13 cellular contexts compared by ENCODE assay signal in genomic region chr6:32462609-32463008, GRCh38. TPM values are rescaled to one million over a fixed set of nuclear protein-coding genes. Genes with fewer than 3 reads are reported as not detected.
DNase-seq lines count a peak whose midpoint lies in the region; ATAC-seq and TF ChIP-seq lines count a peak whose summit lies in the region.
"Had no signal": no experiment of that assay in that cellular context is flagged by ENCODE, and none has a peak within 500 bp of the region (broad histone marks: within the 10 kb centered on the region; RNA-seq: fewer than 3 reads in every experiment).

No MANE protein-coding gene starts in this region.

- H3K4me1 Mint-ChIP-seq in T-cell, result peaks cover 2 to 12% (median 10%) of the 10 kb centered on the region in 3 donors
- H3K4me1 Mint-ChIP-seq: brain had no signal

- no peaks in the 10 kb centered on the region for H3K36me3 ChIP-seq in left lung
- H3K36me3 ChIP-seq: gastrocnemius medialis had no signal

- peaks cover 4 to 20% (median 11%) of the 10 kb centered on the region in 3 donors for H3K9me3 Mint-ChIP-seq in T-cell

- H3K9me3 ChIP-seq in left lung, result peaks cover 0 to 2% of the 10 kb centered on the region in 2 donors
- H3K9me3 ChIP-seq: gastrocnemius medialis had no signal

- POLR2A ChIA-PET in T-cell (lab: Charles Lee), result no interaction called here

- H3K4me3 Mint-ChIP-seq in T-cell, result no peak overlapping the region
- H3K4me3 Mint-ChIP-seq: stimulated activated naive CD8-positive, alpha-beta T cell treated with anti-CD3 and anti-CD28 coated beads, Interleukin-15, Interleukin-2, amounts not matched to agents 100 ng/mL and 50 ng/mL, for 24 hours had no signal

- H3K27ac Mint-ChIP-seq in T-cell, result no peak overlapping the region
- H3K27ac Mint-ChIP-seq: brain; stimulated activated naive CD8-positive, alpha-beta T cell treated with anti-CD3 and anti-CD28 coated beads, Interleukin-15, Interleukin-2, amounts not matched to agents 100 ng/mL and 50 ng/mL, for 24 hours had no signal

- H3K27ac ChIP-seq in left lung, result no peak overlapping the region
- H3K27ac ChIP-seq: gastrocnemius medialis had no signal

- peaks cover 0 to 23% of the 10 kb centered on the region in 2 donors for H3K27me3 ChIP-seq in left lung

- no peak overlapping the region for H3K4me3 ChIP-seq in left lung
- H3K4me3 ChIP-seq: gastrocnemius medialis had no signal

- H3K27me3 Mint-ChIP-seq in T-cell, result peaks cover 44 to 52% of the 10 kb centered on the region in 2 donors

- TF ChIP-seq CTCF in GM13976 (IDR thresholded peaks at IDR 0.05; ENCODE audit: borderline replicate concordance, control extremely low read depth, extremely low read depth, insufficient read depth, missing control alignments) (no peak), left lung (IDR thresholded peaks at IDR 0.05) (no peak)

- CTCF ChIA-PET in T-cell (lab: Charles Lee), result interaction anchor here in 1 of 2 donors (1.1 kb wide), 1 partner anchor 21 kb away, joined by 3 read pairs; no protein-coding TSS in a partner anchor

- H3K36me3 Mint-ChIP-seq in T-cell, result peaks cover 4% of the 10 kb centered on the region
- H3K36me3 Mint-ChIP-seq: brain had no signal

- intact Hi-C loops in left lung (cut with DNase I), result no loop called here

- in situ Hi-C loops in GM13976 (cut with MboI; ENCODE audit: low sequenced_read_pairs, unreplicated experiment), result no loop called here

- ATAC-seq in GM21360 (IDR thresholded peaks at IDR 0.05; ENCODE audit: unreplicated experiment) (peak; percentile 75), HG03571 (IDR thresholded peaks at IDR 0.05; ENCODE audit: unreplicated experiment) (peak; percentile 84), left lung (peak; percentile 50), GM19328 (IDR thresholded peaks at IDR 0.05; ENCODE audit: unreplicated experiment) (no peak), GM19324 (IDR thresholded peaks at IDR 0.05; ENCODE audit: low FRiP score, unreplicated experiment) (no peak), T-cell (replicated peaks in 1 of 4) (no peak)
- ATAC-seq: gastrocnemius medialis had no signal

- peak; percentile 58 for DNase-seq in GM13976 (ENCODE audit: low spot score)
- DNase-seq in left lung, result no peak
- DNase-seq in COLO668 (lab: John Stamatoyannopoulos, UW; ENCODE audit: unreplicated experiment), result no peak
- no peak for DNase-seq in T-cell
- DNase-seq: DMS79 treated with DMSO at 0.1 percent for 48 hours, gastrocnemius medialis, NCI-H1417 treated with DMSO at 0.1 percent for 48 hours had no signal

- H3K4me1 ChIP-seq in left lung, result no peaks in the 10 kb centered on the region
- H3K4me1 ChIP-seq: gastrocnemius medialis had no signal

RNA-seq across cellular contexts. Expression of gene HLA-DRA, which starts 22.9 kb away (rescaled TPM):
- 1,000 to 10,000 TPM in 1 of 2 donors, 100 to 1,000 TPM in 1; 951 to 1,058 TPM for total RNA-seq in left lung
- 100 to 1,000 TPM in 1 of 5 donors, 10 to 100 TPM in 4; 41.1 to 131 (median 47.9) TPM for total RNA-seq in T-cell

RNA-seq across cellular contexts. Expression of gene BTNL2, which starts 55.6 kb away (rescaled TPM):
- not detected for total RNA-seq in left lung
- not detected for total RNA-seq in T-cell
- total RNA-seq: gastrocnemius medialis had no signal

Comparison
In these comparisons a context has a peak if more than half of its experiments do, and no peak if none do; other contexts are left out.
1. ATAC-seq: peak in GM21360 (single experiment), HG03571 (single experiment) and left lung (single experiment); none in GM19328 (single experiment), GM19324 (single experiment) and T-cell (0 of 4).
2. RNA of gene HLA-DRA, which starts 22.9 kb away (total RNA-seq): 951 to 1,058 TPM in left lung; 41.1 to 131 TPM in T-cell; every median in the first group is over 4 times any median in the second.